ENCODE assay signal across 5 cellular contexts in the genomic region with DNA sequence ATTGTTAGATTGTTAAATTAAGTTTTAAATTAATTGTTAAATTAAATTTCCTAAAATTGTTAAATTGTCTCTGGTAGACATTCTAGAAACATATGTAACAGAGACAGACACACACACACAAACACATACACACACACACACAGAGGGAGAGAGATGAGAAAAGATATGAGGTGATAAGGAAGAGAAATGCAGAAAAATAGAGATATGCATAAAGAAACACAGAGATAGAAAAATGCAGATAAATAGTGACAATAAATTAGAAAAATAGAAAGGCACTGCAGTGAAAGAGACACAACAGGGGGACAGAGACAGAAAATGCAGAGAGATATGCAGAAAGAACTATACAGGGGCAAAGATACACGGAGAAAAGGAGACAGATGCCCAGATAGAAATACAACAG.
"Had no signal": no experiment of that assay in that cellular context is flagged by ENCODE, and none has a peak within 500 bp of the region (broad histone marks: within the 10 kb centered on the region; RNA-seq: fewer than 3 reads in every experiment).

No MANE protein-coding gene starts in this region.

- H3K4me3 Mint-ChIP-seq: GM23338, H9, IgD-negative memory B cell had no signal

- H3K27ac Mint-ChIP-seq: GM23338, H9, IgD-negative memory B cell had no signal

- H3K9me3 Mint-ChIP-seq: GM23338, H9 had no signal

- ATAC-seq: GM23338, HepG2 had no signal

- DNase-seq: H9, HCEC 1CT had no signal

- H3K36me3 Mint-ChIP-seq: IgD-negative memory B cell had no signal
